ENCODE assay signal across 9 cellular contexts in genomic region chr2:39530423-39530866, GRCh38.
DNase-seq lines count a peak whose midpoint lies in the region; FAIRE-seq and TF ChIP-seq lines count a peak whose summit lies in the region.
"Had no signal": no experiment of that assay in that cellular context is flagged by ENCODE, and none has a peak within 500 bp of the region (broad histone marks: within the 10 kb centered on the region; RNA-seq: fewer than 3 reads in every experiment).

No MANE protein-coding gene starts in this region.

- no peaks in the 10 kb centered on the region for H3K9me3 ChIP-seq in Karpas-422 (ENCODE audit: low read length)
- H3K9me3 ChIP-seq: spleen had no signal

- H3K9me2 ChIP-seq in Karpas-422 (replicated peaks; ENCODE audit: insufficient read depth, low read length), result no peaks in the 10 kb centered on the region

- H2AFZ ChIP-seq in Karpas-422 (ENCODE audit: low read length), result 0 out of 2 replicates have a peak overlapping the region, but pooled peaks have one; percentile 44

- H3K4me3 ChIP-seq in AG10803 (ENCODE audit: low read length) (no peak overlapping the region), Karpas-422 (ENCODE audit: low read length) (no peak overlapping the region), brain microvascular endothelial cell (ENCODE audit: low read depth, low read length) (no peak overlapping the region)
- H3K4me3 ChIP-seq: spleen had no signal

- H3K27ac ChIP-seq in Karpas-422 (ENCODE audit: low read length), result no peak overlapping the region
- peak overlapping the region; percentile 38 for H3K27ac ChIP-seq in brain microvascular endothelial cell
- no peak overlapping the region for H3K27ac ChIP-seq in substantia nigra (ENCODE audit: low read depth, low read length, poor library complexity, severe bottlenecking)
- H3K27ac ChIP-seq: spleen had no signal

- in situ Hi-C loops in brain microvascular endothelial cell (cut with HindIII; ENCODE audit: low pct_ligation_motif_present, low sequenced_read_pairs), result no loop called here

- H3K36me3 ChIP-seq in Karpas-422 (ENCODE audit: insufficient read depth, low read length) (no peaks in the 10 kb centered on the region), brain microvascular endothelial cell (replicated peaks) (no peaks in the 10 kb centered on the region)
- H3K36me3 ChIP-seq: spleen had no signal

- H3K27me3 ChIP-seq in Karpas-422 (ENCODE audit: low read length) (no peaks in the 10 kb centered on the region), brain microvascular endothelial cell (replicated peaks) (no peaks in the 10 kb centered on the region)
- H3K27me3 ChIP-seq: spleen had no signal

- peaks cover 38% of the 10 kb centered on the region for H3K4me1 ChIP-seq in Karpas-422 (ENCODE audit: low read length)

- H3K4me2 ChIP-seq in Karpas-422 (ENCODE audit: low read depth, low read length, poor library complexity, severe bottlenecking), result peak overlapping the region; percentile 52

- H4K20me1 ChIP-seq in Karpas-422 (ENCODE audit: insufficient read depth, low read depth, low read length), result no peaks in the 10 kb centered on the region

- DNase-seq in AG10803 (ENCODE audit: low read depth), result peak; percentile 78
- DNase-seq in Karpas-422, result peak; percentile 68
- peak; percentile 60 for DNase-seq in brain microvascular endothelial cell
- peak; percentile 30 for DNase-seq in left kidney (ENCODE audit: low read depth, low spot score)
- DNase-seq in hippocampal formation (lab: John Stamatoyannopoulos, UW), result no peak
- DNase-seq in substantia nigra (lab: John Stamatoyannopoulos, UW), result no peak
- no peak for DNase-seq in GM12891 (ENCODE audit: insufficient read length, low spot score)
- DNase-seq in central memory CD4-positive, alpha-beta T cell, result no peak
- DNase-seq: spleen had no signal

- TF ChIP-seq CTCF in AG10803 (conservative IDR thresholded peaks at IDR 0.05; ENCODE audit: low read length), result peak; percentile 25
- no peak for TF ChIP-seq CTCF in brain microvascular endothelial cell (IDR thresholded peaks at IDR 0.05; ENCODE audit: low read depth, low read length, missing control alignments)

- TF ChIP-seq POLR2A in GM12891 (IDR thresholded peaks at IDR 0.05; ENCODE audit: low read depth, low read length), result no peak

- H3K79me2 ChIP-seq in Karpas-422 (ENCODE audit: low read length), result no peaks in the 10 kb centered on the region

- no peak for FAIRE-seq in GM12891 (lab: Jason Lieb, UNC)

- H3K9ac ChIP-seq in Karpas-422 (ENCODE audit: low read length), result no peak overlapping the region

TF ChIP-seq in GM12891, 5 proteins besides CTCF, POLR2A, EP300 and RAD21:
- no peak for TF ChIP-seq SPI1 (IDR thresholded peaks at IDR 0.05; ENCODE audit: low read depth, low read length)
- no peak for TF ChIP-seq POU2F2 (IDR thresholded peaks at IDR 0.05; ENCODE audit: low read depth, low read length)
- no peak for TF ChIP-seq TAF1 (IDR thresholded peaks at IDR 0.05; ENCODE audit: low read depth, low read length)
- no peak for TF ChIP-seq PAX5 (IDR thresholded peaks at IDR 0.05; ENCODE audit: insufficient read depth, low read length, severe bottlenecking)
- no peak for TF ChIP-seq POLR2AphosphoS5 (IDR thresholded peaks at IDR 0.05; ENCODE audit: low read depth, low read length)

Comparison
In these comparisons a context has a peak if more than half of its experiments do, and no peak if none do; other contexts are left out.
1. DNase-seq: peak in AG10803 (single experiment), Karpas-422 (single experiment), brain microvascular endothelial cell (single experiment) and left kidney (single experiment); none in hippocampal formation (0 of 2), substantia nigra (0 of 49), GM12891 (single experiment) and central memory CD4-positive, alpha-beta T cell (single experiment).